In the genomic region with DNA sequence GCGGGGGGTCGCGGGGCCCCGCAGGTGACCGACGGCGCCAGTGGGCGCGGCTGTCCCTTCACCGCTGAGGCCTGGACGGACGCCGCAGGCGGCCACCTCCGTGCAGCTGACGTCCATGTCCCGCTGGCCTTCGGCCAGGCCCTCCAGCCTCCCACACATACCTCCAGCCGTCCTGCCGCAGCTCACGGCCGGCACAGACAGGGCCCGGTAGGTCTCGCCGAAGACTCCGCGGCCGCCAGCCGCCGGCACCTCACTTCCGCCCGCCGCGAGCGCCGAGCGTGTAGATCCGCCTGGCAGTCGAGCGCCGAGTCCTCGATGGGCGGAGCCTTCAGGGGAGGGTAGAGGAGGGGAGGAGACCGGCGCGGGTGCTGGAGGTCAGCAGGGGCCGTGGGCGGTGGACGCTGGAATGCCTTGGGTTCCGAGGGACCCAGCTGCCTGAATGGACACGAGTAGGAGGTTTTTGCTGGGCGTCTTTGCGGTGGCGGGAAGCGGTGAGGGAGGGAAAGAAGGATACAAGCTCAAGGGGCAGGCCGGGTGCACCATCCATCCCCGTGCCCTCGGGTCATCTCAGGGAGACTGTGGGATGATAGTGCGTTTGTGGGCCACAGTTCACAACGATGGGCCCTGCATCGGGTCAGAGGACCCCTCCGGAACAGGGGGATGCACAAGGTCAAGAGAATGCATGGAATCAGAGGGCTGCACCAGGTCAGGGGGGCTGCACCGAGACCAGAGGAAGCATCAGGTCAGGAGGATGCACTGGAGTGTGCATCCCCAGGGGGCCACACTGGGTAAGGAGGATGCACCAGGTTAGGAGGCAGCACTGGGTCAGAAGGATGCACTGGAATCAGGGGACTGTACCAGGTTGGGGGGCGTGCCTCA, we compare ENCODE assay signal across 8 cellular contexts. TPM values are rescaled to one million over a fixed set of nuclear protein-coding genes. Genes with fewer than 3 reads are reported as not detected.
A peak's percentile ranks its signal among the peaks of the same experiment; 100 is the strongest.
DNase-seq lines count a peak whose midpoint lies in the region; ATAC-seq and TF ChIP-seq lines count a peak whose summit lies in the region.

A gene with protein sequence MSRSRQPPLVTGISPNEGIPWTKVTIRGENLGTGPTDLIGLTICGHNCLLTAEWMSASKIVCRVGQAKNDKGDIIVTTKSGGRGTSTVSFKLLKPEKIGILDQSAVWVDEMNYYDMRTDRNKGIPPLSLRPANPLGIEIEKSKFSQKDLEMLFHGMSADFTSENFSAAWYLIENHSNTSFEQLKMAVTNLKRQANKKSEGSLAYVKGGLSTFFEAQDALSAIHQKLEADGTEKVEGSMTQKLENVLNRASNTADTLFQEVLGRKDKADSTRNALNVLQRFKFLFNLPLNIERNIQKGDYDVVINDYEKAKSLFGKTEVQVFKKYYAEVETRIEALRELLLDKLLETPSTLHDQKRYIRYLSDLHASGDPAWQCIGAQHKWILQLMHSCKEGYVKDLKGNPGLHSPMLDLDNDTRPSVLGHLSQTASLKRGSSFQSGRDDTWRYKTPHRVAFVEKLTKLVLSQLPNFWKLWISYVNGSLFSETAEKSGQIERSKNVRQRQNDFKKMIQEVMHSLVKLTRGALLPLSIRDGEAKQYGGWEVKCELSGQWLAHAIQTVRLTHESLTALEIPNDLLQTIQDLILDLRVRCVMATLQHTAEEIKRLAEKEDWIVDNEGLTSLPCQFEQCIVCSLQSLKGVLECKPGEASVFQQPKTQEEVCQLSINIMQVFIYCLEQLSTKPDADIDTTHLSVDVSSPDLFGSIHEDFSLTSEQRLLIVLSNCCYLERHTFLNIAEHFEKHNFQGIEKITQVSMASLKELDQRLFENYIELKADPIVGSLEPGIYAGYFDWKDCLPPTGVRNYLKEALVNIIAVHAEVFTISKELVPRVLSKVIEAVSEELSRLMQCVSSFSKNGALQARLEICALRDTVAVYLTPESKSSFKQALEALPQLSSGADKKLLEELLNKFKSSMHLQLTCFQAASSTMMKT (minus strand): TSS at position 282 of the 879 bp plus-strand sequence. CDS start 55,321 bp downstream, outside the sequence.

- no peaks in the 10 kb centered on the region for H3K27me3 Mint-ChIP-seq in activated T-helper 17 cell treated with anti-CD3 and anti-CD28 coated beads, Interleukin-2, amount 50 U/mL, for 72 hours
- no peaks in the 10 kb centered on the region for H3K27me3 Mint-ChIP-seq in natural killer cell (ENCODE audit: low read depth in 2 of 2)

- H3K4me1 Mint-ChIP-seq in activated T-helper 17 cell treated with anti-CD3 and anti-CD28 coated beads, Interleukin-2, amount 50 U/mL, for 72 hours = peaks cover 33% of the 10 kb centered on the region
- peaks cover 27 to 31% of the 10 kb centered on the region in 2 donors for H3K4me1 Mint-ChIP-seq in natural killer cell

- H3K9me3 Mint-ChIP-seq in activated T-helper 17 cell treated with anti-CD3 and anti-CD28 coated beads, Interleukin-2, amount 50 U/mL, for 72 hours = no peaks in the 10 kb centered on the region
- H3K9me3 Mint-ChIP-seq in natural killer cell = no peaks in the 10 kb centered on the region

- ATAC-seq in GM21526 (IDR thresholded peaks at IDR 0.05; ENCODE audit: low FRiP score, unreplicated experiment) (peak; percentile 88), natural killer cell (peak; percentile 87 to 93 (median 91))
- peak; percentile 92 for ATAC-seq in activated T-helper 17 cell treated with anti-CD3 and anti-CD28 coated beads, Interleukin-2, amount 50 U/mL, for 72 hours (replicated peaks)

- DNase-seq in DMS79 treated with DMSO at 0.1 percent for 48 hours (lab: John Stamatoyannopoulos, UW) = peak; percentile 40
- peak; percentile 58 for DNase-seq in HuH-7.5 (ENCODE audit: low spot score)
- peak; percentile 97 for DNase-seq in RPMI8226
- peak; percentile 67 for DNase-seq in fibroblast of peridontal ligament (ENCODE audit: extremely low read depth)
- DNase-seq in natural killer cell = peak; percentile 82
- peak; percentile 66 to 81 (median 76) for DNase-seq in stimulated activated naive CD4-positive, alpha-beta T cell (lab: John Stamatoyannopoulos, UW)

- peak within 1 kb of the TSS; percentile 91 for H3K27ac Mint-ChIP-seq in activated T-helper 17 cell treated with anti-CD3 and anti-CD28 coated beads, Interleukin-2, amount 50 U/mL, for 72 hours
- peak within 1 kb of the TSS; percentile 82 to 89 for H3K27ac Mint-ChIP-seq in natural killer cell

- no peak for TF ChIP-seq CTCF in natural killer cell (IDR thresholded peaks at IDR 0.05)

- peak within 1 kb of the TSS; percentile 95 for H3K4me3 Mint-ChIP-seq in activated T-helper 17 cell treated with anti-CD3 and anti-CD28 coated beads, Interleukin-2, amount 50 U/mL, for 72 hours
- H3K4me3 Mint-ChIP-seq in natural killer cell = peak within 1 kb of the TSS; percentile 92

- no peaks in the 10 kb centered on the region for H3K36me3 Mint-ChIP-seq in activated T-helper 17 cell treated with anti-CD3 and anti-CD28 coated beads, Interleukin-2, amount 50 U/mL, for 72 hours (ENCODE audit: low read depth)
- H3K36me3 Mint-ChIP-seq in natural killer cell = no peaks in the 10 kb centered on the region

- intact Hi-C loops in natural killer cell (cut with micrococcal nuclease) = no loop called here

RNA-seq across cellular contexts. Expression of the gene that starts here (rescaled TPM):
- total RNA-seq in activated T-helper 17 cell treated with anti-CD3 and anti-CD28 coated beads, Interleukin-2, amount 50 U/mL, for 72 hours = 10 to 100 TPM; 44.1 to 46.9 TPM
- total RNA-seq in natural killer cell = 10 to 100 TPM; 22.1 to 30.8 (median 26.5) TPM

Comparison
In these comparisons a context has a peak if more than half of its experiments do, and no peak if none do; other contexts are left out.
1. Peak in every context shown above with its lines: DNase-seq and ATAC-seq.
2. DNase-seq: peak in every context shown above with its lines; median percentile 97 in RPMI8226; 82 in natural killer cell; 76 in stimulated activated naive CD4-positive, alpha-beta T cell; 67 in fibroblast of peridontal ligament; 58 in HuH-7.5; 40 in DMS79 treated with DMSO at 0.1 percent for 48 hours.